ENCODE assay signal across 1 cellular context in the genomic region with DNA sequence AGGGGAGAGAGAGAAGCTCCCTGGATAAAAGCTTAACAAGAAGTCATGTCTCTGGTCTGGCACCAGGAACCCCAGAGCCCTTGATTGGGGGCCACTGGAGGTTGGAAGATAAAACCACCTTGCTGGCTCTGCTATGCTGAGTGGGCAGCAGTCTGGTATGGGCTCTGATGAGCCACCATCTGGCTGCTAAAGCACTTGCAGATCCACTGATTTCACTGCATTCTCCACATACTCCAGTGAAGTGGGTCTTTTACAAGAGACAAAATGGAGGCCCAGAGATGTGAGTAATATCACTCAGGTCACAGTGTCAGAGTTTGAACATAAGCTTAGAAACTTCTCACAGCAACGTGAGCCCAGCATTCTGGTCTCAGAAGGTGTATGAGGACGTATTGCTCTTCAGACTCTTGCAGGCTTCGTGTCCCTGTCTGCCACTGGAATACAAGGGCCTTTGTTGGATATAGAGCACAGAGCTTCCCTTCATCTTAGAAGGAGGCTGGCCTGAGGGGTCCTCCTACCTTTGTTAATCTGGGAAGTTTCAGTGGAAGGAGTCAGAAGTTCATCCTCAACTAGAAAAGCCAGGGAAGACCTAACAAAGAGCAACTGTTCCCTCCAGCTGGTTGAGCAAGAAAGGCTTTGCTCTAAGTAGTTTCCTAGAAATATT.
TF ChIP-seq lines count a peak whose summit lies in the region.

No MANE protein-coding gene starts in this region.

TF ChIP-seq in HepG2, 621 proteins besides CTCF, POLR2A, EP300 and RAD21 (continued from another document):
- TF ChIP-seq, protein P1, sequence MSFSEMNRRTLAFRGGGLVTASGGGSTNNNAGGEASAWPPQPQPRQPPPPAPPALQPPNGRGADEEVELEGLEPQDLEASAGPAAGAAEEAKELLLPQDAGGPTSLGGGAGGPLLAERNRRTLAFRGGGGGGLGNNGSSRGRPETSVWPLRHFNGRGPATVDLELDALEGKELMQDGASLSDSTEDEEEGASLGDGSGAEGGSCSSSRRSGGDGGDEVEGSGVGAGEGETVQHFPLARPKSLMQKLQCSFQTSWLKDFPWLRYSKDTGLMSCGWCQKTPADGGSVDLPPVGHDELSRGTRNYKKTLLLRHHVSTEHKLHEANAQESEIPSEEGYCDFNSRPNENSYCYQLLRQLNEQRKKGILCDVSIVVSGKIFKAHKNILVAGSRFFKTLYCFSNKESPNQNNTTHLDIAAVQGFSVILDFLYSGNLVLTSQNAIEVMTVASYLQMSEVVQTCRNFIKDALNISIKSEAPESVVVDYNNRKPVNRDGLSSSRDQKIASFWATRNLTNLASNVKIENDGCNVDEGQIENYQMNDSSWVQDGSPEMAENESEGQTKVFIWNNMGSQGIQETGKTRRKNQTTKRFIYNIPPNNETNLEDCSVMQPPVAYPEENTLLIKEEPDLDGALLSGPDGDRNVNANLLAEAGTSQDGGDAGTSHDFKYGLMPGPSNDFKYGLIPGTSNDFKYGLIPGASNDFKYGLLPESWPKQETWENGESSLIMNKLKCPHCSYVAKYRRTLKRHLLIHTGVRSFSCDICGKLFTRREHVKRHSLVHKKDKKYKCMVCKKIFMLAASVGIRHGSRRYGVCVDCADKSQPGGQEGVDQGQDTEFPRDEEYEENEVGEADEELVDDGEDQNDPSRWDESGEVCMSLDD (CRISPR knock-in tag; IDR thresholded peaks at IDR 0.05; ENCODE audit: borderline replicate concordance) = no peak
- TF ChIP-seq, protein P2, sequence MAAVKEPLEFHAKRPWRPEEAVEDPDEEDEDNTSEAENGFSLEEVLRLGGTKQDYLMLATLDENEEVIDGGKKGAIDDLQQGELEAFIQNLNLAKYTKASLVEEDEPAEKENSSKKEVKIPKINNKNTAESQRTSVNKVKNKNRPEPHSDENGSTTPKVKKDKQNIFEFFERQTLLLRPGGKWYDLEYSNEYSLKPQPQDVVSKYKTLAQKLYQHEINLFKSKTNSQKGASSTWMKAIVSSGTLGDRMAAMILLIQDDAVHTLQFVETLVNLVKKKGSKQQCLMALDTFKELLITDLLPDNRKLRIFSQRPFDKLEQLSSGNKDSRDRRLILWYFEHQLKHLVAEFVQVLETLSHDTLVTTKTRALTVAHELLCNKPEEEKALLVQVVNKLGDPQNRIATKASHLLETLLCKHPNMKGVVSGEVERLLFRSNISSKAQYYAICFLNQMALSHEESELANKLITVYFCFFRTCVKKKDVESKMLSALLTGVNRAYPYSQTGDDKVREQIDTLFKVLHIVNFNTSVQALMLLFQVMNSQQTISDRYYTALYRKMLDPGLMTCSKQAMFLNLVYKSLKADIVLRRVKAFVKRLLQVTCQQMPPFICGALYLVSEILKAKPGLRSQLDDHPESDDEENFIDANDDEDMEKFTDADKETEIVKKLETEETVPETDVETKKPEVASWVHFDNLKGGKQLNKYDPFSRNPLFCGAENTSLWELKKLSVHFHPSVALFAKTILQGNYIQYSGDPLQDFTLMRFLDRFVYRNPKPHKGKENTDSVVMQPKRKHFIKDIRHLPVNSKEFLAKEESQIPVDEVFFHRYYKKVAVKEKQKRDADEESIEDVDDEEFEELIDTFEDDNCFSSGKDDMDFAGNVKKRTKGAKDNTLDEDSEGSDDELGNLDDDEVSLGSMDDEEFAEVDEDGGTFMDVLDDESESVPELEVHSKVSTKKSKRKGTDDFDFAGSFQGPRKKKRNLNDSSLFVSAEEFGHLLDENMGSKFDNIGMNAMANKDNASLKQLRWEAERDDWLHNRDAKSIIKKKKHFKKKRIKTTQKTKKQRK (IDR thresholded peaks at IDR 0.05; ENCODE audit: low read length) = no peak
- TF ChIP-seq ZNF354B (CRISPR knock-in tag; IDR thresholded peaks at IDR 0.05) (no peak), ZNF776 (CRISPR knock-in tag; IDR thresholded peaks at IDR 0.05) (no peak), ZNF160 (CRISPR knock-in tag; IDR thresholded peaks at IDR 0.05) (no peak), PCBP2 (optimal IDR thresholded peaks at IDR 0.05; ENCODE audit: low read depth, low read length, poor library complexity, severe bottlenecking) (no peak), SALL2 (CRISPR knock-in tag; IDR thresholded peaks at IDR 0.05) (no peak), ZSCAN22 (CRISPR knock-in tag; IDR thresholded peaks at IDR 0.05) (no peak), LCORL (IDR thresholded peaks at IDR 0.05) (no peak), LCORL (CRISPR knock-in tag; IDR thresholded peaks at IDR 0.05) (no peak), FOXC1 (CRISPR knock-in tag; IDR thresholded peaks at IDR 0.05; ENCODE audit: borderline replicate concordance) (no peak), MIER3 (CRISPR knock-in tag; IDR thresholded peaks at IDR 0.05; ENCODE audit: borderline replicate concordance) (no peak), ASH2L (IDR thresholded peaks at IDR 0.05; ENCODE audit: insufficient read length, low read depth, low read length) (peak; percentile 18), CENPT (CRISPR knock-in tag; IDR thresholded peaks at IDR 0.05; ENCODE audit: low read depth) (no peak), ZNF496 (CRISPR knock-in tag; IDR thresholded peaks at IDR 0.05; ENCODE audit: insufficient replicate concordance) (no peak), ZNF20 (CRISPR knock-in tag; IDR thresholded peaks at IDR 0.05) (no peak), TRIM24 (CRISPR knock-in tag; IDR thresholded peaks at IDR 0.05) (no peak), CHD2 (IDR thresholded peaks at IDR 0.05; ENCODE audit: low read depth, low read length) (no peak), ZNF24 (IDR thresholded peaks at IDR 0.05) (no peak), ZNF747 (CRISPR knock-in tag; IDR thresholded peaks at IDR 0.05; ENCODE audit: borderline replicate concordance) (no peak), ZNF777 (CRISPR knock-in tag; IDR thresholded peaks at IDR 0.05) (no peak), NR2F6 (IDR thresholded peaks at IDR 0.05) (no peak), NR2F6 (CRISPR knock-in tag; IDR thresholded peaks at IDR 0.05) (no peak), HOXD1 (CRISPR knock-in tag; IDR thresholded peaks at IDR 0.05) (no peak), ZNF615 (CRISPR knock-in tag; IDR thresholded peaks at IDR 0.05; ENCODE audit: borderline replicate concordance) (no peak), MIER2 (CRISPR knock-in tag; IDR thresholded peaks at IDR 0.05) (no peak), CBX5 (CRISPR knock-in tag; IDR thresholded peaks at IDR 0.05; ENCODE audit: borderline replicate concordance) (no peak), WIZ (CRISPR knock-in tag; IDR thresholded peaks at IDR 0.05) (no peak), ZNF605 (CRISPR knock-in tag; IDR thresholded peaks at IDR 0.05) (no peak), ZNF878 (CRISPR knock-in tag; IDR thresholded peaks at IDR 0.05) (no peak), FIP1L1 (IDR thresholded peaks at IDR 0.05; ENCODE audit: borderline replicate concordance, insufficient read depth, low read depth, low read length) (no peak), NR3C1 (CRISPR knock-in tag; IDR thresholded peaks at IDR 0.05) (no peak), ELF1 (CRISPR knock-in tag; IDR thresholded peaks at IDR 0.05) (no peak)
- TF ChIP-seq, protein P3, sequence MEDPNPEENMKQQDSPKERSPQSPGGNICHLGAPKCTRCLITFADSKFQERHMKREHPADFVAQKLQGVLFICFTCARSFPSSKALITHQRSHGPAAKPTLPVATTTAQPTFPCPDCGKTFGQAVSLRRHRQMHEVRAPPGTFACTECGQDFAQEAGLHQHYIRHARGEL (CRISPR knock-in tag; IDR thresholded peaks at IDR 0.05) = no peak
- TF ChIP-seq, protein P4, sequence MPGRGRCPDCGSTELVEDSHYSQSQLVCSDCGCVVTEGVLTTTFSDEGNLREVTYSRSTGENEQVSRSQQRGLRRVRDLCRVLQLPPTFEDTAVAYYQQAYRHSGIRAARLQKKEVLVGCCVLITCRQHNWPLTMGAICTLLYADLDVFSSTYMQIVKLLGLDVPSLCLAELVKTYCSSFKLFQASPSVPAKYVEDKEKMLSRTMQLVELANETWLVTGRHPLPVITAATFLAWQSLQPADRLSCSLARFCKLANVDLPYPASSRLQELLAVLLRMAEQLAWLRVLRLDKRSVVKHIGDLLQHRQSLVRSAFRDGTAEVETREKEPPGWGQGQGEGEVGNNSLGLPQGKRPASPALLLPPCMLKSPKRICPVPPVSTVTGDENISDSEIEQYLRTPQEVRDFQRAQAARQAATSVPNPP (CRISPR knock-in tag; IDR thresholded peaks at IDR 0.05) = no peak
- TF ChIP-seq, protein P5, sequence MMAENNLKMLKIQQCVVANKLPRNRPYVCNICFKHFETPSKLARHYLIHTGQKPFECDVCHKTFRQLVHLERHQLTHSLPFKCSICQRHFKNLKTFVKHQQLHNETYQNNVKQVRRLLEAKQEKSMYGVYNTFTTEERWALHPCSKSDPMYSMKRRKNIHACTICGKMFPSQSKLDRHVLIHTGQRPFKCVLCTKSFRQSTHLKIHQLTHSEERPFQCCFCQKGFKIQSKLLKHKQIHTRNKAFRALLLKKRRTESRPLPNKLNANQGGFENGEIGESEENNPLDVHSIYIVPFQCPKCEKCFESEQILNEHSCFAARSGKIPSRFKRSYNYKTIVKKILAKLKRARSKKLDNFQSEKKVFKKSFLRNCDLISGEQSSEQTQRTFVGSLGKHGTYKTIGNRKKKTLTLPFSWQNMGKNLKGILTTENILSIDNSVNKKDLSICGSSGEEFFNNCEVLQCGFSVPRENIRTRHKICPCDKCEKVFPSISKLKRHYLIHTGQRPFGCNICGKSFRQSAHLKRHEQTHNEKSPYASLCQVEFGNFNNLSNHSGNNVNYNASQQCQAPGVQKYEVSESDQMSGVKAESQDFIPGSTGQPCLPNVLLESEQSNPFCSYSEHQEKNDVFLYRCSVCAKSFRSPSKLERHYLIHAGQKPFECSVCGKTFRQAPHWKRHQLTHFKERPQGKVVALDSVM (CRISPR knock-in tag; IDR thresholded peaks at IDR 0.05) = no peak
- TF ChIP-seq, protein P6, sequence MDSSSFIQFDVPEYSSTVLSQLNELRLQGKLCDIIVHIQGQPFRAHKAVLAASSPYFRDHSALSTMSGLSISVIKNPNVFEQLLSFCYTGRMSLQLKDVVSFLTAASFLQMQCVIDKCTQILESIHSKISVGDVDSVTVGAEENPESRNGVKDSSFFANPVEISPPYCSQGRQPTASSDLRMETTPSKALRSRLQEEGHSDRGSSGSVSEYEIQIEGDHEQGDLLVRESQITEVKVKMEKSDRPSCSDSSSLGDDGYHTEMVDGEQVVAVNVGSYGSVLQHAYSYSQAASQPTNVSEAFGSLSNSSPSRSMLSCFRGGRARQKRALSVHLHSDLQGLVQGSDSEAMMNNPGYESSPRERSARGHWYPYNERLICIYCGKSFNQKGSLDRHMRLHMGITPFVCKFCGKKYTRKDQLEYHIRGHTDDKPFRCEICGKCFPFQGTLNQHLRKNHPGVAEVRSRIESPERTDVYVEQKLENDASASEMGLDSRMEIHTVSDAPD (CRISPR knock-in tag; IDR thresholded peaks at IDR 0.05) = no peak
- TF ChIP-seq, protein P7, sequence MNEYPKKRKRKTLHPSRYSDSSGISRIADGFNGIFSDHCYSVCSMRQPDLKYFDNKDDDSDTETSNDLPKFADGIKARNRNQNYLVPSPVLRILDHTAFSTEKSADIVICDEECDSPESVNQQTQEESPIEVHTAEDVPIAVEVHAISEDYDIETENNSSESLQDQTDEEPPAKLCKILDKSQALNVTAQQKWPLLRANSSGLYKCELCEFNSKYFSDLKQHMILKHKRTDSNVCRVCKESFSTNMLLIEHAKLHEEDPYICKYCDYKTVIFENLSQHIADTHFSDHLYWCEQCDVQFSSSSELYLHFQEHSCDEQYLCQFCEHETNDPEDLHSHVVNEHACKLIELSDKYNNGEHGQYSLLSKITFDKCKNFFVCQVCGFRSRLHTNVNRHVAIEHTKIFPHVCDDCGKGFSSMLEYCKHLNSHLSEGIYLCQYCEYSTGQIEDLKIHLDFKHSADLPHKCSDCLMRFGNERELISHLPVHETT (CRISPR knock-in tag; conservative IDR thresholded peaks at IDR 0.05) = no peak
